15 cellular contexts compared by ENCODE assay signal in genomic region chr14:68626386-68626785, GRCh38.
DNase-seq lines count a peak whose midpoint lies in the region; ATAC-seq and TF ChIP-seq lines count a peak whose summit lies in the region.
"Had no signal": no experiment of that assay in that cellular context is flagged by ENCODE, and none has a peak within 500 bp of the region (broad histone marks: within the 10 kb centered on the region; RNA-seq: fewer than 3 reads in every experiment).

No MANE protein-coding gene starts in this region.

- H3K9me3 ChIP-seq in GM23248 (ENCODE audit: low read depth): no peaks in the 10 kb centered on the region
- H3K9me3 ChIP-seq in liver (ENCODE audit: control insufficient read depth in 4 of 4, low read length in 3 of 4): no peaks in the 10 kb centered on the region
- no peaks in the 10 kb centered on the region for H3K9me3 ChIP-seq in gastrocnemius medialis
- H3K9me3 ChIP-seq: upper lobe of left lung had no signal

- peak; percentile 78 to 88 for ATAC-seq in gastrocnemius medialis
- ATAC-seq: activated naive CD4-positive, alpha-beta T cell treated with anti-CD3 and anti-CD28 coated beads, Interleukin-2, amount 50 U/mL, for 72 hours had no signal

- no peaks in the 10 kb centered on the region for H4K20me1 ChIP-seq in GM23248 (ENCODE audit: insufficient read depth)

- H3K79me2 ChIP-seq in GM23248 (ENCODE audit: insufficient read depth): no peaks in the 10 kb centered on the region

- no peak for TF ChIP-seq POLR2A in gastrocnemius medialis (IDR thresholded peaks at IDR 0.05)

- no peak overlapping the region for H3K4me2 ChIP-seq in GM23248 (ENCODE audit: unreplicated experiment)

- no peak overlapping the region for H2AFZ ChIP-seq in GM23248

- CTCF ChIA-PET in GM10248 (lab: Yijun Ruan, JAX): interaction anchor here (1.0 to 1.5 kb wide), 4 partner anchors 9 to 30 kb away, joined by 3 to 4 read pairs (median 4); no protein-coding TSS in a partner anchor

- H3K27me3 ChIP-seq in GM23248 (replicated peaks; ENCODE audit: insufficient read depth) (no peaks in the 10 kb centered on the region), dorsolateral prefrontal cortex (no peaks in the 10 kb centered on the region), liver (ENCODE audit: control insufficient read depth in 4 of 4, insufficient read depth in 4 of 4, low read length in 3 of 4) (no peaks in the 10 kb centered on the region), gastrocnemius medialis (no peaks in the 10 kb centered on the region)
- H3K27me3 ChIP-seq: upper lobe of left lung had no signal

- H3K36me3 ChIP-seq in GM23248 (ENCODE audit: low read depth) (no peaks in the 10 kb centered on the region), liver (ENCODE audit: control insufficient read depth in 4 of 4, insufficient read depth in 3 of 4, low read depth in 1 of 4, low read length in 3 of 4) (no peaks in the 10 kb centered on the region), gastrocnemius medialis (no peaks in the 10 kb centered on the region)
- H3K36me3 ChIP-seq: upper lobe of left lung had no signal

- no peaks in the 10 kb centered on the region for H3K9me2 ChIP-seq in GM23248 (ENCODE audit: insufficient read depth)

- H3K4me1 ChIP-seq in GM23248 (ENCODE audit: insufficient read depth): no peaks in the 10 kb centered on the region
- H3K4me1 ChIP-seq in liver (ENCODE audit: control insufficient read depth in 4 of 4, insufficient read depth in 4 of 4, low read length in 3 of 4): peaks cover 12 to 52% (median 23%) of the 10 kb centered on the region in 4 donors
- peaks cover 8 to 21% of the 10 kb centered on the region in 2 donors for H3K4me1 ChIP-seq in gastrocnemius medialis

- WGBS in GM23248 (ENCODE audit: low coverage in 1 of 2, low lambda C conversion rate in 2 of 2, missing lambda C conversion rate in 2 of 2), 2 experiments: 14 to 20% methylated on average over 1 of the region's 1 CpG
- WGBS in liver: 70% methylated on average over 1 of the region's 1 CpG

- in situ Hi-C loops in GM23248 (cut with MboI): no loop called here
- in situ Hi-C loops in gastrocnemius medialis (cut with MboI; ENCODE audit: low sequenced_read_pairs in 4 of 4): no loop called here

- H3K4me3 ChIP-seq in GM23248 (no peak overlapping the region), dorsolateral prefrontal cortex (no peak overlapping the region), liver (ENCODE audit: low read depth in 1 of 3, low read length in 3 of 3) (no peak overlapping the region), gastrocnemius medialis (no peak overlapping the region)
- H3K4me3 ChIP-seq: upper lobe of left lung had no signal

- TF ChIP-seq CTCF in dorsolateral prefrontal cortex (IDR thresholded peaks at IDR 0.05 in 54 of 56, conservative IDR thresholded peaks at IDR 0.05 in 2 of 56; ENCODE audit: low read depth in 1 of 56, partially characterized antibody in 56 of 56) (no peak), liver (IDR thresholded peaks at IDR 0.05; ENCODE audit: low read depth, low read length, missing input control) (no peak), gastrocnemius medialis (IDR thresholded peaks at IDR 0.05 in 4 of 5, conservative IDR thresholded peaks at IDR 0.05 in 1 of 5) (no peak), GM10248 (IDR thresholded peaks at IDR 0.05; ENCODE audit: control extremely low read depth, extremely low read depth, low read depth, missing control alignments) (no peak)

- no peaks in the 10 kb centered on the region for H3F3A ChIP-seq in GM23248 (ENCODE audit: insufficient read depth)

- H3K27ac ChIP-seq in GM23248 (no peak overlapping the region), dorsolateral prefrontal cortex (peak overlapping the region in 31 of 59 donors; percentile 3 to 97 (median 78)), liver (ENCODE audit: low read depth in 1 of 2, low read length in 2 of 2) (peak overlapping the region; percentile 96 to 97), gastrocnemius medialis (peak overlapping the region; percentile 39 to 69 (median 66))

- peak; percentile 22 for DNase-seq in GM23248
- no peak for DNase-seq in dorsolateral prefrontal cortex
- DNase-seq in gastrocnemius medialis: peak; percentile 53 to 77
- DNase-seq in NCI-H187 treated with DMSO at 0.1 percent for 48 hours (lab: John Stamatoyannopoulos, UW): no peak
- DNase-seq in HCEC 1CT: no peak
- no peak for DNase-seq in GM10248 (ENCODE audit: extremely low spot score)
- DNase-seq in KG1 (lab: John Stamatoyannopoulos, UW): no peak
- DNase-seq: activated CD4-positive, alpha-beta T cell treated with anti-CD3 and anti-CD28 coated beads, Interleukin-2, amount 10 ng/mL, durations not matched to agents 7 days and 5 days; GOT3; NCI-H510A; stimulated activated CD4-positive, alpha-beta T cell treated with anti-CD3 and anti-CD28 coated beads, Interleukin-2, amount 100 ng/mL, for 48 hours; stimulated activated CD8-positive, alpha-beta memory T cell treated with anti-CD3 and anti-CD28 coated beads, Interleukin-4, amount 100 ng/mL, for 48 hours; upper lobe of left lung had no signal

- no peak overlapping the region for H3K9ac ChIP-seq in GM23248
- H3K9ac ChIP-seq in liver (ENCODE audit: low read depth in 1 of 2, low read length in 2 of 2): peak overlapping the region in 1 of 2 donors; percentile 48

- POLR2A ChIA-PET in GM10248 (lab: Yijun Ruan, JAX): no interaction called here

- intact Hi-C loops in dorsolateral prefrontal cortex (cut with DNase I) (loop anchor here (5.0 to 10.0 kb wide), 2 partner anchors 166 to 382 kb away; partner anchors contain the start of gene ZFP36L1 (in 1 of the 2)), gastrocnemius medialis (cut with DNase I; ENCODE audit: low total_unique reads) (loop anchor here (10.0 kb wide), 1 partner anchor 152 kb away; no protein-coding TSS in a partner anchor)

- no peak for TF ChIP-seq RAD21 in liver (IDR thresholded peaks at IDR 0.05)

TF ChIP-seq in liver, 16 proteins besides CTCF, POLR2A, EP300 and RAD21:
- TF ChIP-seq YY1 (IDR thresholded peaks at IDR 0.05) (no peak), FOXA1 (IDR thresholded peaks at IDR 0.05) (no peak), RXRA (IDR thresholded peaks at IDR 0.05) (no peak), TAF1 (conservative IDR thresholded peaks at IDR 0.05) (no peak), FOXA2 (IDR thresholded peaks at IDR 0.05) (no peak), HNF4G (IDR thresholded peaks at IDR 0.05) (no peak), ATF3 (IDR thresholded peaks at IDR 0.05) (no peak), SP1 (IDR thresholded peaks at IDR 0.05) (no peak), REST (IDR thresholded peaks at IDR 0.05) (no peak), MAX (IDR thresholded peaks at IDR 0.05) (no peak), HNF4A (conservative IDR thresholded peaks at IDR 0.05) (no peak)

Comparison
In these comparisons a context has a peak if more than half of its experiments do, and no peak if none do; other contexts are left out.
1. DNase-seq: peak in GM23248 (single experiment) and gastrocnemius medialis (2 of 2); none in dorsolateral prefrontal cortex (0 of 10), NCI-H187 treated with DMSO at 0.1 percent for 48 hours (single experiment), HCEC 1CT (single experiment), GM10248 (single experiment) and KG1 (single experiment).